In the genomic region with DNA sequence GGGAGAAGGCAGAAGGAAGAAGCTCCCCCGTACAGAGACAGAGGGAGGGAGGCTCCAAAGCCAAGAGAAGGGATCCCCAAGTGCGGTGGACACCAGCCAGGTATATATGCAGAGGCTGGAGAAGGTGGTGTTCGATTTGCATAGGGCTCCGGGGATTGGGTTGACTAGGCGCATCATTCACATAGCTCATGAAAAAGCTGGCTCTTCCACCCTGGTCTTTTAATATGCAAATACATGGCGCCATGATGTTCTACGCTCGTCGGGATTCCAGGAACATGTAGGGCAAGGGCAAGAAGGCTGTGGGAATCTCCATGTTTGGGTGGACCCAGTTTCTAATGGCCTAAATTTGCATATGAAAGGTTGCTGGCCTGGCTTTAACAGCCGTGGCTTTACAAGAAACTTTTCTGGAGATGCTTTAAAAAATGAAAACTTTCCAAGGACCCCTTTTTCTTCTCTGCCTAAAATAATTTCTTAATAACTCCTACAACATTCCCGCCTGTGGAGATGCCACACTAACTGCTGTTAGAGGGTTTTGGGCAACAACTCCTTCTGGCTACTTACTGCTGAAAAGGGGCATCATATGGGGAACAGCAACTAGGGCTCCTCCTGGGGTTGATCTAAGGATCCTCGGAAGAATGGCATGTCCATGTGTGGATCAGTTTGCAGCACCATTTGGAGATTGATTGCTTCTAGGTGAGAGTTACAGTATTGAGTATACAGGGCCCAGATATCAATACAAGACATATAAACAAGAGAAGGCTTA, we compare ENCODE assay signal across 18 cellular contexts. TPM values are rescaled to one million over a fixed set of nuclear protein-coding genes. Genes with fewer than 3 reads are reported as not detected.
DNase-seq lines count a peak whose midpoint lies in the region; ATAC-seq and TF ChIP-seq lines count a peak whose summit lies in the region.
"Had no signal": no experiment of that assay in that cellular context is flagged by ENCODE, and none has a peak within 500 bp of the region (broad histone marks: within the 10 kb centered on the region; RNA-seq: fewer than 3 reads in every experiment).

No MANE protein-coding gene starts in this region.

- H3K4me1 Mint-ChIP-seq in endodermal cell: peaks cover 59% of the 10 kb centered on the region

- no peak for ATAC-seq in left cardiac atrium
- ATAC-seq: K562 had no signal

- intact Hi-C loops in left cardiac atrium (cut with DNase I): no loop called here

- peaks cover 11% of the 10 kb centered on the region for H3K4me1 ChIP-seq in endodermal cell (ENCODE audit: control insufficient read depth, insufficient read depth, low read length)
- H3K4me1 ChIP-seq: BLaER1 treated with 17β-estradiol and CSF1 and Interleukin-3, amounts not matched to agents 10 nM and 100 nM; SJSA1 had no signal

- H3K9ac ChIP-seq in endodermal cell (ENCODE audit: extremely low read depth, low read length, poor library complexity, severe bottlenecking): no peak overlapping the region
- H3K9ac ChIP-seq: BLaER1 treated with 17β-estradiol and CSF1 and Interleukin-3, amounts not matched to agents 10 nM and 100 nM had no signal

- peak overlapping the region; percentile 96 for H3K27ac Mint-ChIP-seq in endodermal cell

- peaks cover 5% of the 10 kb centered on the region for H3K9me3 Mint-ChIP-seq in endodermal cell

- H3K27ac ChIP-seq in endodermal cell (ENCODE audit: low read depth, low read length): peak overlapping the region; percentile 65
- H3K27ac ChIP-seq: BLaER1 treated with 17β-estradiol and CSF1 and Interleukin-3, amounts not matched to agents 10 nM and 100 nM; PC-9; SJSA1 had no signal

- H3K4me3 Mint-ChIP-seq in endodermal cell: peak overlapping the region; percentile 40

- peaks cover 39% of the 10 kb centered on the region for H3K36me3 ChIP-seq in endodermal cell (ENCODE audit: control insufficient read depth, insufficient read depth, low read length)
- H3K36me3 ChIP-seq: SJSA1 had no signal

- DNase-seq in ELF-1 (ENCODE audit: low read depth, low spot score) (peak; percentile 94), NCI-H1048 (lab: John Stamatoyannopoulos, UW) (peak; percentile 26), endodermal cell (peak; percentile 93), iPS-NIHi11 (ENCODE audit: low spot score) (peak; percentile 40), left cardiac atrium (no peak), midbrain (lab: John Stamatoyannopoulos, UW) (no peak), RPMI8226 (no peak)
- DNase-seq in activated naive CD4-positive, alpha-beta T cell treated with anti-CD3 and anti-CD28 coated beads, Interleukin-2, amount 50 U/mL, for 16 hours: no peak
- DNase-seq: DMS 273 treated with DMSO at 0.1 percent for 48 hours, HCEC 1CT, NCI-H1417 treated with DMSO at 0.1 percent for 48 hours, NCI-H1930, NCI-H2171 treated with DMSO at 0.1 percent for 48 hours, NCI-H82, PC-9 had no signal

- 42 to 56% methylated on average over 11 to 12 of the region's 12 CpGs for WGBS in endodermal cell (ENCODE audit: insufficient coverage in 1 of 2, insufficient read length in 1 of 2), 2 experiments

- H3K4me3 ChIP-seq in endodermal cell (ENCODE audit: low read length): peak overlapping the region; percentile 39
- H3K4me3 ChIP-seq: BLaER1 treated with 17β-estradiol and CSF1 and Interleukin-3, amounts not matched to agents 10 nM and 100 nM; K562; PC-9; SJSA1 had no signal

- H3K9me3 ChIP-seq in endodermal cell (ENCODE audit: control insufficient read depth, low read length): peaks cover 4% of the 10 kb centered on the region
- H3K9me3 ChIP-seq: SJSA1 had no signal

- no peaks in the 10 kb centered on the region for H3K27me3 ChIP-seq in endodermal cell (ENCODE audit: control insufficient read depth, insufficient read depth, low read length, poor library complexity, severe bottlenecking)
- H3K27me3 ChIP-seq: BLaER1 treated with 17β-estradiol and CSF1 and Interleukin-3, amounts not matched to agents 10 nM and 100 nM; SJSA1 had no signal

- H3K36me3 Mint-ChIP-seq in endodermal cell (ENCODE audit: low read depth): peaks cover 25% of the 10 kb centered on the region

- no peaks in the 10 kb centered on the region for H3K27me3 Mint-ChIP-seq in endodermal cell (ENCODE audit: insufficient read depth)

- no peak for TF ChIP-seq CTCF in endodermal cell (conservative IDR thresholded peaks at IDR 0.05)

RNA-seq across cellular contexts. Expression of a gene that starts 28.3 kb away (rescaled TPM):
- total RNA-seq in endodermal cell (100 to 1,000 TPM in 1 of 2 donors, 10 to 100 TPM in 1; 65.7 to 132 TPM), left cardiac atrium (10 to 100 TPM; 17.2 to 21.6 TPM)
- 38.2 TPM for polyA plus RNA-seq in endodermal cell (2013, experiment 1 of 2)
- 48.4 TPM for polyA plus RNA-seq in endodermal cell (2013, experiment 2 of 2)

Comparison
In these comparisons a context has a peak if more than half of its experiments do, and no peak if none do; other contexts are left out.
1. DNase-seq: peak in ELF-1 (single experiment), NCI-H1048 (single experiment), endodermal cell (single experiment) and iPS-NIHi11 (single experiment); none in left cardiac atrium (single experiment), activated naive CD4-positive, alpha-beta T cell treated with anti-CD3 and anti-CD28 coated beads, Interleukin-2, amount 50 U/mL, for 16 hours (single experiment), midbrain (single experiment) and RPMI8226 (single experiment).